In genomic region chr1:76669624-76670023, GRCh38 we compare ENCODE assay signal across 19 cellular contexts.
DNase-seq lines count a peak whose midpoint lies in the region; ATAC-seq and TF ChIP-seq lines count a peak whose summit lies in the region.
"Had no signal": no experiment of that assay in that cellular context is flagged by ENCODE, and none has a peak within 500 bp of the region (broad histone marks: within the 10 kb centered on the region; RNA-seq: fewer than 3 reads in every experiment).

No MANE protein-coding gene starts in this region.

- H3K4me3 ChIP-seq in SJCRH30 = no peak overlapping the region
- H3K4me3 ChIP-seq: BLaER1 treated with 17β-estradiol and CSF1 and Interleukin-3, amounts not matched to agents 10 nM and 100 nM had no signal

- H2BK12ac ChIP-seq in H9 (ENCODE audit: insufficient read length, low read depth, low read length) = no peak overlapping the region

- H3K4me2 ChIP-seq in H9 (ENCODE audit: insufficient read depth, insufficient read length, low read length) = no peak overlapping the region
- H3K4me2 ChIP-seq: BLaER1 treated with 17β-estradiol and CSF1 and Interleukin-3, amounts not matched to agents 10 nM and 100 nM had no signal

- H3K27me3 ChIP-seq in H9 (ENCODE audit: insufficient read depth, low read length) = no peaks in the 10 kb centered on the region
- H3K27me3 ChIP-seq in SJCRH30 = no peaks in the 10 kb centered on the region
- H3K27me3 ChIP-seq: BLaER1 treated with 17β-estradiol and CSF1 and Interleukin-3, amounts not matched to agents 10 nM and 100 nM had no signal

- H3K14ac ChIP-seq in H9 (ENCODE audit: insufficient read depth, low read length) = no peak overlapping the region

- H4K5ac ChIP-seq in H9 (ENCODE audit: insufficient read length, low read depth, low read length) = no peak overlapping the region

- H3K9ac ChIP-seq in H9 (ENCODE audit: extremely low read depth, insufficient read length, low read length) = no peak overlapping the region
- H3K9ac ChIP-seq: BLaER1 treated with 17β-estradiol and CSF1 and Interleukin-3, amounts not matched to agents 10 nM and 100 nM had no signal

- H3K79me1 ChIP-seq in H9 (ENCODE audit: insufficient read depth, low read depth, low read length, poor library complexity, severe bottlenecking) = no peaks in the 10 kb centered on the region

- H2AK5ac ChIP-seq in H9 (ENCODE audit: insufficient read length, low read length) = no peak overlapping the region

- in situ Hi-C loops in KBM-7 (cut with MboI; ENCODE audit: low pct_unique_long_range_greater_than_20kb, low sequenced_read_pairs) = no loop called here

- no peak overlapping the region for H3K18ac ChIP-seq in H9 (ENCODE audit: insufficient read length, low read depth, low read length)

- no peak for TF ChIP-seq CTCF in brain (conservative IDR thresholded peaks at IDR 0.05)
- no peak for TF ChIP-seq CTCF in H9 (conservative IDR thresholded peaks at IDR 0.05)

- no peaks in the 10 kb centered on the region for H4K20me1 ChIP-seq in H9 (ENCODE audit: control insufficient read depth, insufficient read depth, insufficient read length)
- H4K20me1 ChIP-seq: BLaER1 treated with 17β-estradiol and CSF1 and Interleukin-3, amounts not matched to agents 10 nM and 100 nM had no signal

- no peak overlapping the region for H2BK5ac ChIP-seq in H9 (ENCODE audit: insufficient read length, low read length)

- H3K4me3 Mint-ChIP-seq in brain (no peak overlapping the region), H9 (no peak overlapping the region)
- H3K4me3 Mint-ChIP-seq: B cell; CD4-positive, alpha-beta T cell; CD8-positive, alpha-beta T cell had no signal

- no peak overlapping the region for H2BK20ac ChIP-seq in H9 (ENCODE audit: low read depth, low read length, poor library complexity, severe bottlenecking)

- no peak for ATAC-seq in HG03039 (IDR thresholded peaks at IDR 0.05; ENCODE audit: unreplicated experiment)
- ATAC-seq: CD8-positive, alpha-beta T cell had no signal

- no peak overlapping the region for H3K23ac ChIP-seq in H9 (ENCODE audit: insufficient read length, low read depth, low read length)

- H3K9me3 Mint-ChIP-seq in brain (peaks cover 3 to 5% (median 4%) of the 10 kb centered on the region in 5 experiments), H9 (peaks cover 0 to 3% of the 10 kb centered on the region in 2 experiments; a peak in 2 of 5 replicates)
- H3K9me3 Mint-ChIP-seq: CD4-positive, alpha-beta T cell had no signal

- H3K4me1 Mint-ChIP-seq in brain = peaks cover 43% of the 10 kb centered on the region
- H3K4me1 Mint-ChIP-seq in H9 = no peaks in the 10 kb centered on the region

- no peak overlapping the region for H3K56ac ChIP-seq in H9 (ENCODE audit: insufficient read length, low read depth, low read length)

- no peak overlapping the region for H4K8ac ChIP-seq in H9 (replicated peaks; ENCODE audit: insufficient read length, low read depth, low read length)

- no peaks in the 10 kb centered on the region for H3K4me1 ChIP-seq in H9 (ENCODE audit: insufficient read depth, low read length)
- peaks cover 5% of the 10 kb centered on the region; the same call in 1 of the 2 replicates for H3K4me1 ChIP-seq in SJCRH30

- H3K23me2 ChIP-seq in H9 (ENCODE audit: insufficient read length, low read depth, low read length, poor library complexity, severe bottlenecking) = no peaks in the 10 kb centered on the region

- H3K36me3 Mint-ChIP-seq in brain = no peaks in the 10 kb centered on the region
- no peaks in the 10 kb centered on the region; a peak in 1 of 7 replicates for H3K36me3 Mint-ChIP-seq in H9 (ENCODE audit: insufficient read depth in 1 of 3, low read depth in 3 of 3)
- H3K36me3 Mint-ChIP-seq: CD8-positive, alpha-beta T cell had no signal

- no peaks in the 10 kb centered on the region for H3K79me2 ChIP-seq in H9 (ENCODE audit: insufficient read depth, low read length)

- H2BK120ac ChIP-seq in H9 (ENCODE audit: low read depth, low read length, poor library complexity, severe bottlenecking) = no peak overlapping the region

- H3K36me3 ChIP-seq in SJCRH30 = no peaks in the 10 kb centered on the region
- H3K36me3 ChIP-seq: BLaER1 treated with 17β-estradiol and CSF1 and Interleukin-3, amounts not matched to agents 10 nM and 100 nM had no signal

- H3K27ac ChIP-seq in H9 (ENCODE audit: insufficient read length, low read depth, low read length) (no peak overlapping the region), SJCRH30 (no peak overlapping the region)
- H3K27ac ChIP-seq: BLaER1 treated with 17β-estradiol and CSF1 and Interleukin-3, amounts not matched to agents 10 nM and 100 nM; C4-2B had no signal

- peaks cover 14% of the 10 kb centered on the region for H3K27me3 Mint-ChIP-seq in brain
- H3K27me3 Mint-ChIP-seq in H9 (ENCODE audit: low read depth) = no peaks in the 10 kb centered on the region
- H3K27me3 Mint-ChIP-seq: B cell; CD4-positive, alpha-beta T cell had no signal

- no CpG with 5 or more reads among the region's 1 CpG for WGBS in H9 (ENCODE audit: extremely low coverage, insufficient read length, low lambda C conversion rate)

- no peak overlapping the region for H2AFZ ChIP-seq in H9 (ENCODE audit: low read length)

- H3K27ac Mint-ChIP-seq in brain = peak overlapping the region in 3 of 5 experiments; percentile 17 to 79 (median 71)
- no peak overlapping the region for H3K27ac Mint-ChIP-seq in H9
- H3K27ac Mint-ChIP-seq: B cell; CD4-positive, alpha-beta T cell; CD8-positive, alpha-beta T cell had no signal

- H4K91ac ChIP-seq in H9 (ENCODE audit: insufficient read length, low read depth, low read length) = no peak overlapping the region

- peak; percentile 58 for DNase-seq in KBM-7
- DNase-seq in MV-4-11 (lab: John Stamatoyannopoulos, UW) = peak; percentile 38
- DNase-seq in OCI-M1 (lab: John Stamatoyannopoulos, UW) = peak; percentile 65
- no peak for DNase-seq in SIG-M5 (lab: John Stamatoyannopoulos, UW)
- DNase-seq in H9 = no peak
- DNase-seq in SJCRH30 = no peak
- DNase-seq: 8988T; AML-193; Caco-2; Calu3; CD4-positive, alpha-beta T cell; CD8-positive, alpha-beta T cell; DMS79 treated with DMSO at 0.1 percent for 48 hours; GF-D8 had no signal

- no peak overlapping the region for H2BK15ac ChIP-seq in H9 (ENCODE audit: low read depth, low read length)

- H3T11ph ChIP-seq in H9 (ENCODE audit: low read length) = no peak overlapping the region

- no peak overlapping the region for H3K4ac ChIP-seq in H9 (ENCODE audit: low read depth, low read length)

- no peaks in the 10 kb centered on the region for H3K9me3 ChIP-seq in H9 (ENCODE audit: control insufficient read depth, low read depth, low read length)
- H3K9me3 ChIP-seq in SJCRH30 (replicated peaks) = peaks cover 4% of the 10 kb centered on the region; the same call in 1 of the 2 replicates
- H3K9me3 ChIP-seq: Caco-2 had no signal

Comparison
In these comparisons a context has a peak if more than half of its experiments do, and no peak if none do; other contexts are left out.
1. DNase-seq: peak in KBM-7 (single experiment), MV-4-11 (single experiment) and OCI-M1 (single experiment); none in SIG-M5 (single experiment), H9 (single experiment) and SJCRH30 (0 of 2).
2. H3K27ac Mint-ChIP-seq: peak in brain (3 of 5); none in H9 (0 of 3).